Comparison of ENCODE assay signal across 1 cellular context in the genomic region with DNA sequence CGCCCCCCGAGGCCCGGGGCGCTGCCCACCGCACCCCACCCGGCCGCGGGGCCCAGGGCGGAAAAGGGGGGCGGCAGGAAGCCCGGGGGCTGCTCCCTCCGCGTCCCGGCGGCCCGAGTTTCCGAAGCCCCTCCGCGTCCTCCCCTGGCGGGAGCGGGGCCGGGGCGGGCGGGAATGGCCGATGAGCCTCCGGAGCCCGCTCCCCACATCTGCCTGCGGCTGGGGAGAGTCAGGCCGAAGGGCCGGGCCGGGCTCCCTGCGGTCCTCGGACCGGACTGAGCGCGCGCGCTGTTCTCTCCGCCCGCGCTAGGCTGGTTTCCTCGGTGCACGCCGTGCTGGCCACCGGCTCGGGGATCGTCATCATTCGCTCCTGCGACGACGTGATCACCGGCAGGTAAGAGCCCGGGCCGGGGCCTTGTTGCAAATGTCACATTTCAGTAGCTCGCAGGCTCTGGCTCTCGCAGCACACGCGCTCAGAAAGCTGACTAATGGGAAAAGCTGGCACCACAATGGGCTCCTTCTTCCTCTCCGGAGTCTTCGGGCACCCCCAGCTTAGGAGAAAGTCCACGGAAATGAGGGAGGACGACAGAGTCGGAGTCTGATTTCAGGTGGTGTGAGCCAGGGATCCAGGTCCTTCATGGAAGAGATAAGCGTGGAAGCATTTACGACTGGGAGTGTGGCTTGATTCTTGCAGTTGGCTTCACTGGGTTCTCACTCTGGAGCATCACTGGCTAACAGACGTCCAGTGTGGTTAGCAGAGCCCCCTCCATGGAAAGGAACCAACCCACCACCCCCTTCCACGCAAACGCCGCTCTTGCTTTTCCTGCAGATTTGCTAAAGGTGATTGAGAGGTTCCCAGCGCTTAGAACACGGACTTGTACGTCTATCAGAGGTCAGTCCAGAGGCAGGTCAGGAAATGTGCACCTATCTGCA.
TF ChIP-seq lines count a peak whose summit lies in the region.

No MANE protein-coding gene starts in this region.

TF ChIP-seq in HepG2, 621 proteins besides CTCF, POLR2A, EP300 and RAD21 (continued from another document and continues in another):
- TF ChIP-seq, protein P1, sequence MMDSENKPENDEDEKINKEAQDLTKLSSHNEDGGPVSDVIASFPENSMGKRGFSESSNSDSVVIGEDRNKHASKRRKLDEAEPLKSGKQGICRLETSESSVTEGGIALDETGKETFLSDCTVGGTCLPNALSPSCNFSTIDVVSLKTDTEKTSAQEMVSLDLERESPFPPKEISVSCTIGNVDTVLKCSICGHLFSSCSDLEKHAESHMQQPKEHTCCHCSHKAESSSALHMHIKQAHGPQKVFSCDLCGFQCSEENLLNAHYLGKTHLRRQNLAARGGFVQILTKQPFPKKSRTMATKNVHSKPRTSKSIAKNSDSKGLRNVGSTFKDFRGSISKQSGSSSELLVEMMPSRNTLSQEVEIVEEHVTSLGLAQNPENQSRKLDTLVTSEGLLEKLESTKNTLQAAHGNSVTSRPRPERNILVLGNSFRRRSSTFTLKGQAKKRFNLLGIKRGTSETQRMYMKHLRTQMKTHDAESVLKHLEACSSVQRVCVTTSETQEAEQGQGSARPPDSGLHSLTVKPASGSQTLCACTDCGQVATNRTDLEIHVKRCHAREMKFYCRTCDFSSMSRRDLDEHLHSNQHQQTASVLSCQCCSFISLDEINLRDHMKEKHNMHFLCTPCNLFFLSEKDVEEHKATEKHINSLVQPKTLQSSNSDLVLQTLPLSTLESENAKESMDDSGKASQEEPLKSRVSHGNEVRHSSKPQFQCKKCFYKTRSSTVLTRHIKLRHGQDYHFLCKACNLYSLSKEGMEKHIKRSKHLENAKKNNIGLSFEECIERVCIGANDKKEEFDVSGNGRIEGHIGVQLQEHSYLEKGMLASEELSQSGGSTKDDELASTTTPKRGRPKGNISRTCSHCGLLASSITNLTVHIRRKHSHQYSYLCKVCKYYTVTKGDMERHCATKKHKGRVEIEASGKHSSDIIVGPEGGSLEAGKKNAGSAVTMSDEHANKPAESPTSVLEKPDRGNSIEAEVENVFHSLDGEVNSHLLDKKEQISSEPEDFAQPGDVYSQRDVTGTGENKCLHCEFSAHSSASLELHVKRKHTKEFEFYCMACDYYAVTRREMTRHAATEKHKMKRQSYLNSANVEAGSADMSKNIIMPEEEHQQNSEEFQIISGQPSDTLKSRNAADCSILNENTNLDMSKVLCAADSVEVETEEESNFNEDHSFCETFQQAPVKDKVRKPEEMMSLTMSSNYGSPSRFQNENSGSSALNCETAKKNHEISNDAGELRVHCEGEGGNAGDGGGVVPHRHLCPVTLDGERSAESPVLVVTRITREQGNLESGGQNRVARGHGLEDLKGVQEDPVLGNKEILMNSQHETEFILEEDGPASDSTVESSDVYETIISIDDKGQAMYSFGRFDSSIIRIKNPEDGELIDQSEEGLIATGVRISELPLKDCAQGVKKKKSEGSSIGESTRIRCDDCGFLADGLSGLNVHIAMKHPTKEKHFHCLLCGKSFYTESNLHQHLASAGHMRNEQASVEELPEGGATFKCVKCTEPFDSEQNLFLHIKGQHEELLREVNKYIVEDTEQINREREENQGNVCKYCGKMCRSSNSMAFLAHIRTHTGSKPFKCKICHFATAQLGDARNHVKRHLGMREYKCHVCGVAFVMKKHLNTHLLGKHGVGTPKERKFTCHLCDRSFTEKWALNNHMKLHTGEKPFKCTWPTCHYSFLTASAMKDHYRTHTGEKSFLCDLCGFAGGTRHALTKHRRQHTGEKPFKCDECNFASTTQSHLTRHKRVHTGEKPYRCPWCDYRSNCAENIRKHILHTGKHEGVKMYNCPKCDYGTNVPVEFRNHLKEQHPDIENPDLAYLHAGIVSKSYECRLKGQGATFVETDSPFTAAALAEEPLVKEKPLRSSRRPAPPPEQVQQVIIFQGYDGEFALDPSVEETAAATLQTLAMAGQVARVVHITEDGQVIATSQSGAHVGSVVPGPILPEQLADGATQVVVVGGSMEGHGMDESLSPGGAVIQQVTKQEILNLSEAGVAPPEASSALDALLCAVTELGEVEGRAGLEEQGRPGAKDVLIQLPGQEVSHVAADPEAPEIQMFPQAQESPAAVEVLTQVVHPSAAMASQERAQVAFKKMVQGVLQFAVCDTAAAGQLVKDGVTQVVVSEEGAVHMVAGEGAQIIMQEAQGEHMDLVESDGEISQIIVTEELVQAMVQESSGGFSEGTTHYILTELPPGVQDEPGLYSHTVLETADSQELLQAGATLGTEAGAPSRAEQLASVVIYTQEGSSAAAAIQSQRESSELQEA (CRISPR knock-in tag; IDR thresholded peaks at IDR 0.05; ENCODE audit: not compliant biosample characterization): no peak
- TF ChIP-seq, protein P2, sequence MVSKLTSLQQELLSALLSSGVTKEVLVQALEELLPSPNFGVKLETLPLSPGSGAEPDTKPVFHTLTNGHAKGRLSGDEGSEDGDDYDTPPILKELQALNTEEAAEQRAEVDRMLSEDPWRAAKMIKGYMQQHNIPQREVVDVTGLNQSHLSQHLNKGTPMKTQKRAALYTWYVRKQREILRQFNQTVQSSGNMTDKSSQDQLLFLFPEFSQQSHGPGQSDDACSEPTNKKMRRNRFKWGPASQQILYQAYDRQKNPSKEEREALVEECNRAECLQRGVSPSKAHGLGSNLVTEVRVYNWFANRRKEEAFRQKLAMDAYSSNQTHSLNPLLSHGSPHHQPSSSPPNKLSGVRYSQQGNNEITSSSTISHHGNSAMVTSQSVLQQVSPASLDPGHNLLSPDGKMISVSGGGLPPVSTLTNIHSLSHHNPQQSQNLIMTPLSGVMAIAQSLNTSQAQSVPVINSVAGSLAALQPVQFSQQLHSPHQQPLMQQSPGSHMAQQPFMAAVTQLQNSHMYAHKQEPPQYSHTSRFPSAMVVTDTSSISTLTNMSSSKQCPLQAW (CRISPR knock-in tag; IDR thresholded peaks at IDR 0.05): peak; percentile 32; the same call in 1 of the 2 replicates
- TF ChIP-seq ZNF883 (CRISPR knock-in tag; IDR thresholded peaks at IDR 0.05; ENCODE audit: not compliant biosample characterization) (peak; percentile 43), SRSF1 (optimal IDR thresholded peaks at IDR 0.05; ENCODE audit: low read depth, low read length) (peak; percentile 7), ZFP36 (IDR thresholded peaks at IDR 0.05; ENCODE audit: borderline replicate concordance, low read depth, low read length, partially characterized antibody) (no peak), ERF (CRISPR knock-in tag; IDR thresholded peaks at IDR 0.05) (peak; percentile 23; the same call in 1 of the 2 replicates), ZC3H13 (CRISPR knock-in tag; IDR thresholded peaks at IDR 0.05) (0 out of 2 replicates have a peak, but pooled peaks have one; percentile 33), ZSCAN31 (CRISPR knock-in tag; IDR thresholded peaks at IDR 0.05; ENCODE audit: low read depth) (peak; percentile 50; the same call in 1 of the 2 replicates), ZNF546 (CRISPR knock-in tag; conservative IDR thresholded peaks at IDR 0.05) (0 out of 2 replicates have a peak, but pooled peaks have one; percentile 59), ETV6 (CRISPR knock-in tag; conservative IDR thresholded peaks at IDR 0.05) (no peak), TAF1 (CRISPR knock-in tag; IDR thresholded peaks at IDR 0.05) (peak; percentile 43; the same call in 1 of the 2 replicates), AGO2 (optimal IDR thresholded peaks at IDR 0.05; ENCODE audit: low read depth, low read length) (peak; percentile 75), ZFY (CRISPR knock-in tag; IDR thresholded peaks at IDR 0.05) (peak; percentile 13), CBX1 (IDR thresholded peaks at IDR 0.05; ENCODE audit: low read depth) (no peak), ZSCAN20 (CRISPR knock-in tag; IDR thresholded peaks at IDR 0.05; ENCODE audit: borderline replicate concordance) (peak; percentile 46; the same call in 1 of the 2 replicates), ZNF589 (CRISPR knock-in tag; conservative IDR thresholded peaks at IDR 0.05) (peak; percentile 75; the same call in 1 of the 2 replicates), MAFF (IDR thresholded peaks at IDR 0.05; ENCODE audit: low read depth, low read length) (0 out of 2 replicates have a peak, but pooled peaks have one; percentile 31), ZMYM3 (CRISPR knock-in tag; IDR thresholded peaks at IDR 0.05) (0 out of 2 replicates have a peak, but pooled peaks have one; percentile 25), CHD4 (IDR thresholded peaks at IDR 0.05; ENCODE audit: borderline replicate concordance, low read length) (no peak), SMAD1 (CRISPR knock-in tag; IDR thresholded peaks at IDR 0.05; ENCODE audit: borderline replicate concordance, low read depth) (no peak)
- TF ChIP-seq, protein P3, sequence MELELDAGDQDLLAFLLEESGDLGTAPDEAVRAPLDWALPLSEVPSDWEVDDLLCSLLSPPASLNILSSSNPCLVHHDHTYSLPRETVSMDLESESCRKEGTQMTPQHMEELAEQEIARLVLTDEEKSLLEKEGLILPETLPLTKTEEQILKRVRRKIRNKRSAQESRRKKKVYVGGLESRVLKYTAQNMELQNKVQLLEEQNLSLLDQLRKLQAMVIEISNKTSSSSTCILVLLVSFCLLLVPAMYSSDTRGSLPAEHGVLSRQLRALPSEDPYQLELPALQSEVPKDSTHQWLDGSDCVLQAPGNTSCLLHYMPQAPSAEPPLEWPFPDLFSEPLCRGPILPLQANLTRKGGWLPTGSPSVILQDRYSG (CRISPR knock-in tag; IDR thresholded peaks at IDR 0.05): no peak
- TF ChIP-seq, protein P4, sequence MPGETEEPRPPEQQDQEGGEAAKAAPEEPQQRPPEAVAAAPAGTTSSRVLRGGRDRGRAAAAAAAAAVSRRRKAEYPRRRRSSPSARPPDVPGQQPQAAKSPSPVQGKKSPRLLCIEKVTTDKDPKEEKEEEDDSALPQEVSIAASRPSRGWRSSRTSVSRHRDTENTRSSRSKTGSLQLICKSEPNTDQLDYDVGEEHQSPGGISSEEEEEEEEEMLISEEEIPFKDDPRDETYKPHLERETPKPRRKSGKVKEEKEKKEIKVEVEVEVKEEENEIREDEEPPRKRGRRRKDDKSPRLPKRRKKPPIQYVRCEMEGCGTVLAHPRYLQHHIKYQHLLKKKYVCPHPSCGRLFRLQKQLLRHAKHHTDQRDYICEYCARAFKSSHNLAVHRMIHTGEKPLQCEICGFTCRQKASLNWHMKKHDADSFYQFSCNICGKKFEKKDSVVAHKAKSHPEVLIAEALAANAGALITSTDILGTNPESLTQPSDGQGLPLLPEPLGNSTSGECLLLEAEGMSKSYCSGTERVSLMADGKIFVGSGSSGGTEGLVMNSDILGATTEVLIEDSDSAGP (CRISPR knock-in tag; IDR thresholded peaks at IDR 0.05; ENCODE audit: borderline replicate concordance): peak; percentile 60; the same call in 1 of the 2 replicates
- TF ChIP-seq, protein P5, sequence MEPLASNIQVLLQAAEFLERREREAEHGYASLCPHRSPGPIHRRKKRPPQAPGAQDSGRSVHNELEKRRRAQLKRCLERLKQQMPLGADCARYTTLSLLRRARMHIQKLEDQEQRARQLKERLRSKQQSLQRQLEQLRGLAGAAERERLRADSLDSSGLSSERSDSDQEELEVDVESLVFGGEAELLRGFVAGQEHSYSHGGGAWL (CRISPR knock-in tag; IDR thresholded peaks at IDR 0.05): peak; percentile 30; the same call in 1 of the 2 replicates
- TF ChIP-seq, protein P6, sequence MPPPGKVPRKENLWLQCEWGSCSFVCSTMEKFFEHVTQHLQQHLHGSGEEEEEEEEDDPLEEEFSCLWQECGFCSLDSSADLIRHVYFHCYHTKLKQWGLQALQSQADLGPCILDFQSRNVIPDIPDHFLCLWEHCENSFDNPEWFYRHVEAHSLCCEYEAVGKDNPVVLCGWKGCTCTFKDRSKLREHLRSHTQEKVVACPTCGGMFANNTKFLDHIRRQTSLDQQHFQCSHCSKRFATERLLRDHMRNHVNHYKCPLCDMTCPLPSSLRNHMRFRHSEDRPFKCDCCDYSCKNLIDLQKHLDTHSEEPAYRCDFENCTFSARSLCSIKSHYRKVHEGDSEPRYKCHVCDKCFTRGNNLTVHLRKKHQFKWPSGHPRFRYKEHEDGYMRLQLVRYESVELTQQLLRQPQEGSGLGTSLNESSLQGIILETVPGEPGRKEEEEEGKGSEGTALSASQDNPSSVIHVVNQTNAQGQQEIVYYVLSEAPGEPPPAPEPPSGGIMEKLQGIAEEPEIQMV (CRISPR knock-in tag; IDR thresholded peaks at IDR 0.05; ENCODE audit: low read depth): peak; percentile 52; the same call in 1 of the 2 replicates
- TF ChIP-seq, protein P7, sequence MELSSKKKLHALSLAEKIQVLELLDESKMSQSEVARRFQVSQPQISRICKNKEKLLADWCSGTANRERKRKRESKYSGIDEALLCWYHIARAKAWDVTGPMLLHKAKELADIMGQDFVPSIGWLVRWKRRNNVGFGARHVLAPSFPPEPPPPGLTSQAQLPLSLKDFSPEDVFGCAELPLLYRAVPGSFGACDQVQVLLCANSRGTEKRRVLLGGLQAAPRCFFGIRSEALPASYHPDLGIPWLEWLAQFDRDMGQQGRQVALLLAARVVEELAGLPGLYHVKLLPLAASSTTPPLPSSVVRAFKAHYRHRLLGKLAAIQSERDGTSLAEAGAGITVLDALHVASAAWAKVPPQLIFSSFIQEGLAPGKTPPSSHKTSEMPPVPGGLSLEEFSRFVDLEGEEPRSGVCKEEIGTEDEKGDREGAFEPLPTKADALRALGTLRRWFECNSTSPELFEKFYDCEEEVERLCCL (CRISPR knock-in tag; IDR thresholded peaks at IDR 0.05; ENCODE audit: borderline replicate concordance): no peak
- TF ChIP-seq, protein P8, sequence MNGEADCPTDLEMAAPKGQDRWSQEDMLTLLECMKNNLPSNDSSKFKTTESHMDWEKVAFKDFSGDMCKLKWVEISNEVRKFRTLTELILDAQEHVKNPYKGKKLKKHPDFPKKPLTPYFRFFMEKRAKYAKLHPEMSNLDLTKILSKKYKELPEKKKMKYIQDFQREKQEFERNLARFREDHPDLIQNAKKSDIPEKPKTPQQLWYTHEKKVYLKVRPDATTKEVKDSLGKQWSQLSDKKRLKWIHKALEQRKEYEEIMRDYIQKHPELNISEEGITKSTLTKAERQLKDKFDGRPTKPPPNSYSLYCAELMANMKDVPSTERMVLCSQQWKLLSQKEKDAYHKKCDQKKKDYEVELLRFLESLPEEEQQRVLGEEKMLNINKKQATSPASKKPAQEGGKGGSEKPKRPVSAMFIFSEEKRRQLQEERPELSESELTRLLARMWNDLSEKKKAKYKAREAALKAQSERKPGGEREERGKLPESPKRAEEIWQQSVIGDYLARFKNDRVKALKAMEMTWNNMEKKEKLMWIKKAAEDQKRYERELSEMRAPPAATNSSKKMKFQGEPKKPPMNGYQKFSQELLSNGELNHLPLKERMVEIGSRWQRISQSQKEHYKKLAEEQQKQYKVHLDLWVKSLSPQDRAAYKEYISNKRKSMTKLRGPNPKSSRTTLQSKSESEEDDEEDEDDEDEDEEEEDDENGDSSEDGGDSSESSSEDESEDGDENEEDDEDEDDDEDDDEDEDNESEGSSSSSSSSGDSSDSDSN (CRISPR knock-in tag; IDR thresholded peaks at IDR 0.05): peak; percentile 62
- TF ChIP-seq, protein P9, sequence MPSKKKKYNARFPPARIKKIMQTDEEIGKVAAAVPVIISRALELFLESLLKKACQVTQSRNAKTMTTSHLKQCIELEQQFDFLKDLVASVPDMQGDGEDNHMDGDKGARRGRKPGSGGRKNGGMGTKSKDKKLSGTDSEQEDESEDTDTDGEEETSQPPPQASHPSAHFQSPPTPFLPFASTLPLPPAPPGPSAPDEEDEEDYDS (CRISPR knock-in tag; IDR thresholded peaks at IDR 0.05): 0 out of 2 replicates have a peak, but pooled peaks have one; percentile 24
